Comparison of ENCODE assay signal across 13 cellular contexts in genomic region chr9:113624721-113625120, GRCh38.
A peak's percentile ranks its signal among the peaks of the same experiment; 100 is the strongest.
DNase-seq lines count a peak whose midpoint lies in the region; ATAC-seq and TF ChIP-seq lines count a peak whose summit lies in the region.
"Had no signal": no experiment of that assay in that cellular context is flagged by ENCODE, and none has a peak within 500 bp of the region (broad histone marks: within the 10 kb centered on the region; RNA-seq: fewer than 3 reads in every experiment).

No MANE protein-coding gene starts in this region.

- TF ChIP-seq CTCF in BE2C (IDR thresholded peaks at IDR 0.05; ENCODE audit: low read depth, low read length): no peak
- TF ChIP-seq CTCF in brain (conservative IDR thresholded peaks at IDR 0.05): no peak

- no peak overlapping the region for H3K27ac ChIP-seq in caudate nucleus (ENCODE audit: low read depth, low read length)
- no peak overlapping the region for H3K27ac ChIP-seq in substantia nigra (ENCODE audit: low read depth, low read length, poor library complexity, severe bottlenecking)
- H3K27ac ChIP-seq: gastroesophageal sphincter, ovary had no signal

- peak overlapping the region in 3 of 5 experiments; percentile 24 to 67 (median 49) for H3K27ac Mint-ChIP-seq in brain
- H3K27ac Mint-ChIP-seq: CD8-positive, alpha-beta T cell had no signal

- peak overlapping the region in 1 of 5 experiments; percentile 22 for H3K4me3 Mint-ChIP-seq in brain
- H3K4me3 Mint-ChIP-seq: CD8-positive, alpha-beta T cell had no signal

- no peak overlapping the region for H3K4me3 ChIP-seq in BE2C (ENCODE audit: low read depth, low read length)
- H3K4me3 ChIP-seq: gastroesophageal sphincter, ovary had no signal

- peaks cover 64% of the 10 kb centered on the region for H3K4me1 Mint-ChIP-seq in brain

- H3K9me3 ChIP-seq in BE2C: no peaks in the 10 kb centered on the region
- H3K9me3 ChIP-seq: gastroesophageal sphincter, ovary had no signal

- ATAC-seq in HG02840 (IDR thresholded peaks at IDR 0.05; ENCODE audit: low FRiP score, unreplicated experiment): no peak
- ATAC-seq: CD8-positive, alpha-beta T cell; gastroesophageal sphincter had no signal

- H3K36me3 ChIP-seq in BE2C: no peaks in the 10 kb centered on the region
- H3K36me3 ChIP-seq: gastroesophageal sphincter, ovary had no signal

- no peaks in the 10 kb centered on the region for H3K36me3 Mint-ChIP-seq in brain
- H3K36me3 Mint-ChIP-seq: CD8-positive, alpha-beta T cell had no signal

- DNase-seq in BE2C (peak; percentile 60), HCEC 1CT (peak; percentile 46), myocyte (ENCODE audit: low read depth) (peak; percentile 97), caudate nucleus (lab: John Stamatoyannopoulos, UW) (no peak), substantia nigra (lab: John Stamatoyannopoulos, UW) (no peak), middle frontal gyrus (ENCODE audit: extremely low spot score, low spot score) (no peak)
- DNase-seq: activated T-cell treated with anti-CD3 and anti-CD28 coated beads for 4 hours; CD8-positive, alpha-beta T cell; cerebellar nuclear complex had no signal

- peaks cover 0 to 10% (median 3%) of the 10 kb centered on the region in 5 experiments for H3K9me3 Mint-ChIP-seq in brain
- H3K9me3 Mint-ChIP-seq: CD8-positive, alpha-beta T cell had no signal

- no peaks in the 10 kb centered on the region for H3K27me3 ChIP-seq in BE2C
- H3K27me3 ChIP-seq: gastroesophageal sphincter, ovary had no signal

- H3K4me1 ChIP-seq in BE2C: peaks cover 20% of the 10 kb centered on the region

- H3K27me3 Mint-ChIP-seq in brain: peaks cover 4% of the 10 kb centered on the region

Comparison
In these comparisons a context has a peak if more than half of its experiments do, and no peak if none do; other contexts are left out.
1. DNase-seq: peak in BE2C (single experiment), HCEC 1CT (single experiment) and myocyte (single experiment); none in caudate nucleus (0 of 61), substantia nigra (0 of 49) and middle frontal gyrus (single experiment).